ENCODE assay signal across 2 cellular contexts in genomic region chr9:72945391-72945790, GRCh38.
TF ChIP-seq lines count a peak whose summit lies in the region.

No MANE protein-coding gene starts in this region.

TF ChIP-seq in GM23338, 12 proteins besides CTCF, POLR2A, EP300 and RAD21:
- TF ChIP-seq STAT1 (IDR thresholded peaks at IDR 0.05; ENCODE audit: unreplicated experiment) (no peak), CREB1 (CRISPR knock-in tag; IDR thresholded peaks at IDR 0.05; ENCODE audit: low read depth) (no peak), ZNF114 (CRISPR knock-in tag; IDR thresholded peaks at IDR 0.05) (no peak), EZH2phosphoT487 (IDR thresholded peaks at IDR 0.05; ENCODE audit: unreplicated experiment) (no peak), EZH2 (IDR thresholded peaks at IDR 0.05; ENCODE audit: low read depth, unreplicated experiment) (no peak), NANOG (IDR thresholded peaks at IDR 0.05; ENCODE audit: borderline replicate concordance) (no peak), JUNB (IDR thresholded peaks at IDR 0.05; ENCODE audit: unreplicated experiment) (no peak), REST (IDR thresholded peaks at IDR 0.05; ENCODE audit: unreplicated experiment) (no peak), ZNF331 (CRISPR knock-in tag; IDR thresholded peaks at IDR 0.05; ENCODE audit: low read depth) (no peak), POLR2AphosphoS5 (IDR thresholded peaks at IDR 0.05; ENCODE audit: low read depth) (no peak)
- TF ChIP-seq, protein P1, sequence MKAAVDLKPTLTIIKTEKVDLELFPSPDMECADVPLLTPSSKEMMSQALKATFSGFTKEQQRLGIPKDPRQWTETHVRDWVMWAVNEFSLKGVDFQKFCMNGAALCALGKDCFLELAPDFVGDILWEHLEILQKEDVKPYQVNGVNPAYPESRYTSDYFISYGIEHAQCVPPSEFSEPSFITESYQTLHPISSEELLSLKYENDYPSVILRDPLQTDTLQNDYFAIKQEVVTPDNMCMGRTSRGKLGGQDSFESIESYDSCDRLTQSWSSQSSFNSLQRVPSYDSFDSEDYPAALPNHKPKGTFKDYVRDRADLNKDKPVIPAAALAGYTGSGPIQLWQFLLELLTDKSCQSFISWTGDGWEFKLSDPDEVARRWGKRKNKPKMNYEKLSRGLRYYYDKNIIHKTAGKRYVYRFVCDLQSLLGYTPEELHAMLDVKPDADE (IDR thresholded peaks at IDR 0.05): no peak
- TF ChIP-seq, protein P2, sequence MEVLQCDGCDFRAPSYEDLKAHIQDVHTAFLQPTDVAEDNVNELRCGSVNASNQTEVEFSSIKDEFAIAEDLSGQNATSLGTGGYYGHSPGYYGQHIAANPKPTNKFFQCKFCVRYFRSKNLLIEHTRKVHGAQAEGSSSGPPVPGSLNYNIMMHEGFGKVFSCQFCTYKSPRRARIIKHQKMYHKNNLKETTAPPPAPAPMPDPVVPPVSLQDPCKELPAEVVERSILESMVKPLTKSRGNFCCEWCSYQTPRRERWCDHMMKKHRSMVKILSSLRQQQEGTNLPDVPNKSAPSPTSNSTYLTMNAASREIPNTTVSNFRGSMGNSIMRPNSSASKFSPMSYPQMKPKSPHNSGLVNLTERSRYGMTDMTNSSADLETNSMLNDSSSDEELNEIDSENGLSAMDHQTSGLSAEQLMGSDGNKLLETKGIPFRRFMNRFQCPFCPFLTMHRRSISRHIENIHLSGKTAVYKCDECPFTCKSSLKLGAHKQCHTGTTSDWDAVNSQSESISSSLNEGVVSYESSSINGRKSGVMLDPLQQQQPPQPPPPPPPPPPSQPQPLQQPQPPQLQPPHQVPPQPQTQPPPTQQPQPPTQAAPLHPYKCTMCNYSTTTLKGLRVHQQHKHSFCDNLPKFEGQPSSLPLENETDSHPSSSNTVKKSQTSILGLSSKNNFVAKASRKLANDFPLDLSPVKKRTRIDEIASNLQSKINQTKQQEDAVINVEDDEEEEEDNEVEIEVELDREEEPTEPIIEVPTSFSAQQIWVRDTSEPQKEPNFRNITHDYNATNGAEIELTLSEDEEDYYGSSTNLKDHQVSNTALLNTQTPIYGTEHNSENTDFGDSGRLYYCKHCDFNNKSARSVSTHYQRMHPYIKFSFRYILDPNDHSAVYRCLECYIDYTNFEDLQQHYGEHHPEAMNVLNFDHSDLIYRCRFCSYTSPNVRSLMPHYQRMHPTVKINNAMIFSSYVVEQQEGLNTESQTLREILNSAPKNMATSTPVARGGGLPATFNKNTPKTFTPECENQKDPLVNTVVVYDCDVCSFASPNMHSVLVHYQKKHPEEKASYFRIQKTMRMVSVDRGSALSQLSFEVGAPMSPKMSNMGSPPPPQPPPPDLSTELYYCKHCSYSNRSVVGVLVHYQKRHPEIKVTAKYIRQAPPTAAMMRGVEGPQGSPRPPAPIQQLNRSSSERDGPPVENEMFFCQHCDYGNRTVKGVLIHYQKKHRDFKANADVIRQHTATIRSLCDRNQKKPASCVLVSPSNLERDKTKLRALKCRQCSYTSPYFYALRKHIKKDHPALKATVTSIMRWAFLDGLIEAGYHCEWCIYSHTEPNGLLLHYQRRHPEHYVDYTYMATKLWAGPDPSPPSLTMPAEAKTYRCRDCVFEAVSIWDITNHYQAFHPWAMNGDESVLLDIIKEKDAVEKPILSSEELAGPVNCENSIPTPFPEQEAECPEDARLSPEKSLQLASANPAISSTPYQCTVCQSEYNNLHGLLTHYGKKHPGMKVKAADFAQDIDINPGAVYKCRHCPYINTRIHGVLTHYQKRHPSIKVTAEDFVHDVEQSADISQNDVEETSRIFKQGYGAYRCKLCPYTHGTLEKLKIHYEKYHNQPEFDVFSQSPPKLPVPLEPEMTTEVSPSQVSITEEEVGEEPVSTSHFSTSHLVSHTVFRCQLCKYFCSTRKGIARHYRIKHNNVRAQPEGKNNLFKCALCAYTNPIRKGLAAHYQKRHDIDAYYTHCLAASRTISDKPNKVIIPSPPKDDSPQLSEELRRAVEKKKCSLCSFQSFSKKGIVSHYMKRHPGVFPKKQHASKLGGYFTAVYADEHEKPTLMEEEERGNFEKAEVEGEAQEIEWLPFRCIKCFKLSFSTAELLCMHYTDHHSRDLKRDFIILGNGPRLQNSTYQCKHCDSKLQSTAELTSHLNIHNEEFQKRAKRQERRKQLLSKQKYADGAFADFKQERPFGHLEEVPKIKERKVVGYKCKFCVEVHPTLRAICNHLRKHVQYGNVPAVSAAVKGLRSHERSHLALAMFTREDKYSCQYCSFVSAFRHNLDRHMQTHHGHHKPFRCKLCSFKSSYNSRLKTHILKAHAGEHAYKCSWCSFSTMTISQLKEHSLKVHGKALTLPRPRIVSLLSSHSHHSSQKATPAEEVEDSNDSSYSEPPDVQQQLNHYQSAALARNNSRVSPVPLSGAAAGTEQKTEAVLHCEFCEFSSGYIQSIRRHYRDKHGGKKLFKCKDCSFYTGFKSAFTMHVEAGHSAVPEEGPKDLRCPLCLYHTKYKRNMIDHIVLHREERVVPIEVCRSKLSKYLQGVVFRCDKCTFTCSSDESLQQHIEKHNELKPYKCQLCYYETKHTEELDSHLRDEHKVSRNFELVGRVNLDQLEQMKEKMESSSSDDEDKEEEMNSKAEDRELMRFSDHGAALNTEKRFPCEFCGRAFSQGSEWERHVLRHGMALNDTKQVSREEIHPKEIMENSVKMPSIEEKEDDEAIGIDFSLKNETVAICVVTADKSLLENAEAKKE (CRISPR knock-in tag; IDR thresholded peaks at IDR 0.05): no peak

TF ChIP-seq in endothelial cell of umbilical vein, 7 proteins besides CTCF, POLR2A, EP300 and RAD21:
- TF ChIP-seq MAX (IDR thresholded peaks at IDR 0.05; ENCODE audit: insufficient read depth, insufficient read length): no peak
- TF ChIP-seq JUN (IDR thresholded peaks at IDR 0.05; ENCODE audit: borderline replicate concordance, insufficient read depth, insufficient read length, low read depth): no peak
- TF ChIP-seq EZH2 (IDR thresholded peaks at IDR 0.05; ENCODE audit: borderline replicate concordance, low read depth, low read length, severe bottlenecking): no peak
- no peak for TF ChIP-seq FOS (IDR thresholded peaks at IDR 0.05; ENCODE audit: borderline replicate concordance, insufficient read depth, low read length)
- no peak for TF ChIP-seq MYC (IDR thresholded peaks at IDR 0.05; ENCODE audit: low read depth, low read length)
- no peak for TF ChIP-seq GATA2 (IDR thresholded peaks at IDR 0.05; ENCODE audit: insufficient read depth, insufficient read length, low read depth, low read length)
- no peak for TF ChIP-seq POLR2AphosphoS5 (IDR thresholded peaks at IDR 0.05; ENCODE audit: insufficient read depth, low read depth, low read length)
